Comparison of ENCODE assay signal across 28 cellular contexts in genomic region chr11:114244995-114245394, GRCh38. TPM values are rescaled to one million over a fixed set of nuclear protein-coding genes. Genes with fewer than 3 reads are reported as not detected.
"Had no signal": no experiment of that assay in that cellular context is flagged by ENCODE, and none has a peak within 500 bp of the region (broad histone marks: within the 10 kb centered on the region; RNA-seq: fewer than 3 reads in every experiment).

No MANE protein-coding gene starts in this region.

- H3K9me3 Mint-ChIP-seq: central memory CD8-positive, alpha-beta T cell; effector memory CD8-positive, alpha-beta T cell; mesothelial cell of epicardium; naive B cell; nephron progenitor cell; stimulated activated naive B cell treated with anti-CD40 and anti-IgM and Interleukin-4, amounts not matched to agents 10 μg/mL and 1 μg/mL and 100 μg/mL, for 72 hours; stimulated activated naive CD8-positive, alpha-beta T cell treated with anti-CD3 and anti-CD28 coated beads, Interleukin-15, Interleukin-2, amounts not matched to agents 100 ng/mL and 50 ng/mL, for 24 hours had no signal

- H3K4me3 ChIP-seq: colonic mucosa, esophagus squamous epithelium, mucosa of descending colon, ovary, sigmoid colon, skin epidermis, suprapubic skin, transverse colon, upper lobe of right lung, uterus had no signal

- H3K4me1 ChIP-seq: colonic mucosa, upper lobe of right lung, uterus had no signal

- H3K4me1 Mint-ChIP-seq: central memory CD8-positive, alpha-beta T cell; mesothelial cell of epicardium; stimulated activated naive B cell treated with anti-CD40 and anti-IgM and Interleukin-4, amounts not matched to agents 10 μg/mL and 1 μg/mL and 100 μg/mL, for 72 hours had no signal

- H3K9me3 ChIP-seq: colonic mucosa, esophagus squamous epithelium, mucosa of descending colon, ovary, sigmoid colon, suprapubic skin, transverse colon, upper lobe of right lung, uterus had no signal

- H3K27ac Mint-ChIP-seq: mesothelial cell of epicardium; stimulated activated naive B cell treated with anti-CD40 and anti-IgM and Interleukin-4, amounts not matched to agents 10 μg/mL and 1 μg/mL and 100 μg/mL, for 72 hours; stimulated activated naive CD8-positive, alpha-beta T cell treated with anti-CD3 and anti-CD28 coated beads, Interleukin-15, Interleukin-2, amounts not matched to agents 100 ng/mL and 50 ng/mL, for 24 hours had no signal

- DNase-seq: colonic mucosa; dermis blood vessel endothelial cell; effector memory CD8-positive, alpha-beta T cell; erythroblast; esophagus squamous epithelium; foreskin melanocyte; hypothalamus; mesenchymal stem cell; mucosa of descending colon; naive B cell; nephron progenitor cell; occipital lobe; ovary; posterior cingulate gyrus; sigmoid colon; stimulated activated CD4-positive, alpha-beta T cell treated with anti-CD3 and anti-CD28 coated beads, Interleukin-15, amount 100 ng/mL, for 24 hours; stimulated activated CD4-positive, alpha-beta T cell treated with anti-CD3 and anti-CD28 coated beads, Interleukin-2, amount 100 ng/mL, for 48 hours; stimulated activated naive B cell treated with anti-CD40 and anti-IgM and Interleukin-4, amounts not matched to agents 10 μg/mL and 1 μg/mL and 100 μg/mL, for 72 hours; transverse colon; upper lobe of right lung; uterus had no signal

- H3K27ac ChIP-seq: colonic mucosa, ovary, skin epidermis, suprapubic skin, upper lobe of right lung had no signal

- ATAC-seq: effector memory CD8-positive, alpha-beta T cell; left lobe of liver; mucosa of descending colon; right cardiac atrium; stimulated activated naive B cell treated with anti-CD40 and anti-IgM and Interleukin-4, amounts not matched to agents 10 μg/mL and 1 μg/mL and 100 μg/mL, for 72 hours; upper lobe of right lung had no signal

- H3K36me3 Mint-ChIP-seq: mesothelial cell of epicardium had no signal

- H3K36me3 ChIP-seq: colonic mucosa, ovary, uterus had no signal

- H3K27me3 ChIP-seq: colonic mucosa, esophagus squamous epithelium, ovary, sigmoid colon, suprapubic skin, transverse colon, upper lobe of right lung, uterus had no signal

- H3K27me3 Mint-ChIP-seq: effector memory CD8-positive, alpha-beta T cell; stimulated activated naive B cell treated with anti-CD40 and anti-IgM and Interleukin-4, amounts not matched to agents 10 μg/mL and 1 μg/mL and 100 μg/mL, for 72 hours; stimulated activated naive CD8-positive, alpha-beta T cell treated with anti-CD3 and anti-CD28 coated beads, Interleukin-15, Interleukin-2, amounts not matched to agents 100 ng/mL and 50 ng/mL, for 24 hours had no signal

- H3K4me3 Mint-ChIP-seq: central memory CD8-positive, alpha-beta T cell; effector memory CD8-positive, alpha-beta T cell; mesothelial cell of epicardium; naive B cell; nephron progenitor cell; stimulated activated naive B cell treated with anti-CD40 and anti-IgM and Interleukin-4, amounts not matched to agents 10 μg/mL and 1 μg/mL and 100 μg/mL, for 72 hours; stimulated activated naive CD8-positive, alpha-beta T cell treated with anti-CD3 and anti-CD28 coated beads, Interleukin-15, Interleukin-2, amounts not matched to agents 100 ng/mL and 50 ng/mL, for 24 hours had no signal

RNA-seq across cellular contexts. Expression of gene NNMT, which starts 51.2 kb away (rescaled TPM):
- total RNA-seq: occipital lobe had no signal
